Comparison of ENCODE assay signal across 1 cellular context in genomic region chr1:230809205-230809990, GRCh38.
TF ChIP-seq lines count a peak whose summit lies in the region.

No MANE protein-coding gene starts in this region.

TF ChIP-seq in SK-N-SH, 30 proteins besides CTCF, POLR2A, EP300 and RAD21 (continued from another document):
- TF ChIP-seq USF2 (IDR thresholded peaks at IDR 0.05; ENCODE audit: borderline replicate concordance, low read depth, low read length) (no peak), FOXJ3 (CRISPR knock-in tag; IDR thresholded peaks at IDR 0.05) (no peak), POLR2AphosphoS5 (IDR thresholded peaks at IDR 0.05; ENCODE audit: low read depth, low read length) (no peak), FOXM1 (IDR thresholded peaks at IDR 0.05; ENCODE audit: low read depth) (no peak), GABPA (IDR thresholded peaks at IDR 0.05; ENCODE audit: low read depth) (no peak), RFX5 (IDR thresholded peaks at IDR 0.05; ENCODE audit: low read length) (no peak), MEF2A (IDR thresholded peaks at IDR 0.05; ENCODE audit: borderline replicate concordance, low read depth) (no peak), MXI1 (IDR thresholded peaks at IDR 0.05; ENCODE audit: low read depth, low read length) (no peak), TCF12 (IDR thresholded peaks at IDR 0.05) (no peak), SMC3 (IDR thresholded peaks at IDR 0.05; ENCODE audit: low read depth, low read length) (no peak), TEAD4 (IDR thresholded peaks at IDR 0.05; ENCODE audit: borderline replicate concordance, insufficient read depth) (no peak), JUND (IDR thresholded peaks at IDR 0.05) (no peak), RXRA (IDR thresholded peaks at IDR 0.05; ENCODE audit: borderline replicate concordance, low read depth) (no peak), GATA2 (CRISPR knock-in tag; IDR thresholded peaks at IDR 0.05) (no peak), EZH2phosphoT487 (IDR thresholded peaks at IDR 0.05; ENCODE audit: borderline replicate concordance, low read depth) (no peak)
- TF ChIP-seq, protein P1, sequence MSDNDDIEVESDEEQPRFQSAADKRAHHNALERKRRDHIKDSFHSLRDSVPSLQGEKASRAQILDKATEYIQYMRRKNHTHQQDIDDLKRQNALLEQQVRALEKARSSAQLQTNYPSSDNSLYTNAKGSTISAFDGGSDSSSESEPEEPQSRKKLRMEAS (IDR thresholded peaks at IDR 0.05; ENCODE audit: low read depth): no peak
- TF ChIP-seq, protein P2, sequence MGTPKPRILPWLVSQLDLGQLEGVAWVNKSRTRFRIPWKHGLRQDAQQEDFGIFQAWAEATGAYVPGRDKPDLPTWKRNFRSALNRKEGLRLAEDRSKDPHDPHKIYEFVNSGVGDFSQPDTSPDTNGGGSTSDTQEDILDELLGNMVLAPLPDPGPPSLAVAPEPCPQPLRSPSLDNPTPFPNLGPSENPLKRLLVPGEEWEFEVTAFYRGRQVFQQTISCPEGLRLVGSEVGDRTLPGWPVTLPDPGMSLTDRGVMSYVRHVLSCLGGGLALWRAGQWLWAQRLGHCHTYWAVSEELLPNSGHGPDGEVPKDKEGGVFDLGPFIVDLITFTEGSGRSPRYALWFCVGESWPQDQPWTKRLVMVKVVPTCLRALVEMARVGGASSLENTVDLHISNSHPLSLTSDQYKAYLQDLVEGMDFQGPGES (IDR thresholded peaks at IDR 0.05; ENCODE audit: low read depth, low read length): no peak
